Comparison of ENCODE assay signal across 22 cellular contexts in genomic region chr6:168073937-168074730, GRCh38. TPM values are rescaled to one million over a fixed set of nuclear protein-coding genes. Genes with fewer than 3 reads are reported as not detected.
DNase-seq lines count a peak whose midpoint lies in the region; ATAC-seq, FAIRE-seq and TF ChIP-seq lines count a peak whose summit lies in the region.
"Had no signal": no experiment of that assay in that cellular context is flagged by ENCODE, and none has a peak within 500 bp of the region (broad histone marks: within the 10 kb centered on the region; RNA-seq: fewer than 3 reads in every experiment).

No MANE protein-coding gene starts in this region.

- H3K79me2 ChIP-seq in GM12878 (ENCODE audit: control insufficient read depth, insufficient read depth, low read length) = no peaks in the 10 kb centered on the region

- H3K27ac ChIP-seq in A549 (no peak overlapping the region), HEK293 (ENCODE audit: extremely low read depth, low read depth, low read length) (no peak overlapping the region), GM12878 (ENCODE audit: control insufficient read depth, insufficient read depth) (no peak overlapping the region), neuronal stem cell (replicated peaks; ENCODE audit: low read length) (no peak overlapping the region)
- H3K27ac ChIP-seq: C4-2B, GM23248 had no signal

- peak overlapping the region; percentile 53 for H2BK5ac ChIP-seq in neuronal stem cell (ENCODE audit: low read length)

- WGBS in A549 (ENCODE audit: missing lambda C conversion rate) = 53% methylated on average over 9 of the region's 13 CpGs
- 48% methylated on average over 13 of the region's 13 CpGs for WGBS in GM12878 (ENCODE audit: insufficient coverage, insufficient replicate concordance, low lambda C conversion rate, missing lambda C conversion rate)
- no CpG with 5 or more reads among the region's 13 CpGs for WGBS in neuronal stem cell (ENCODE audit: extremely low coverage in 2 of 2, insufficient read length in 2 of 2, insufficient replicate concordance in 1 of 2), 2 donors

- TF ChIP-seq RAD21 in A549 (conservative IDR thresholded peaks at IDR 0.05 in 1 of 2, IDR thresholded peaks at IDR 0.05 in 1 of 2) (no peak), GM12878 (IDR thresholded peaks at IDR 0.05; ENCODE audit: insufficient read depth, low read depth, low read length) (no peak)

- no peak for TF ChIP-seq POLR2A in A549 (IDR thresholded peaks at IDR 0.05; ENCODE audit: low read length)
- no peak for TF ChIP-seq POLR2A in GM12878 (IDR thresholded peaks at IDR 0.05; ENCODE audit: low read depth, low read length)

- H3K36me3 ChIP-seq in HEK293 (ENCODE audit: control insufficient read depth in 2 of 2, insufficient read depth in 1 of 2, low read length in 2 of 2) (no peaks in the 10 kb centered on the region), GM12878 (ENCODE audit: control insufficient read depth in 2 of 2, insufficient read depth in 2 of 2, low read length in 1 of 2) (no peaks in the 10 kb centered on the region), neuronal stem cell (replicated peaks in 1 of 2; ENCODE audit: control insufficient read depth in 2 of 2, insufficient read depth in 2 of 2, low read length in 2 of 2) (peaks cover 0 to 6% of the 10 kb centered on the region in 2 donors)
- H3K36me3 ChIP-seq: BE2C had no signal

- peak overlapping the region; percentile 90 for H2BK12ac ChIP-seq in neuronal stem cell (ENCODE audit: low read length)

- peak overlapping the region; percentile 89 for H2BK15ac ChIP-seq in neuronal stem cell (ENCODE audit: low read length)

- H3K79me1 ChIP-seq in neuronal stem cell (ENCODE audit: low read depth, low read length) = peaks cover 5% of the 10 kb centered on the region

- POLR2A ChIA-PET in A549 (lab: Yijun Ruan, JAX) = no interaction called here
- POLR2A ChIA-PET in HEK293 (lab: Yijun Ruan, JAX) = no interaction called here
- POLR2A ChIA-PET in GM12878 (lab: Charles Lee) = no interaction called here
- POLR2A ChIA-PET in activated CD4-positive, alpha-beta T cell treated with anti-CD3 and anti-CD28 coated beads, Interleukin-2, amount 10 ng/mL, durations not matched to agents 7 days and 5 days (lab: Charles Lee) = no interaction called here

- FAIRE-seq in A549 (lab: Jason Lieb, UNC) (no peak), GM12878 (lab: Jason Lieb, UNC) (no peak)
- FAIRE-seq: GM12892, GM18507, H54 had no signal

- H4K91ac ChIP-seq in neuronal stem cell (ENCODE audit: low read depth, low read length, poor library complexity) = no peak overlapping the region

- no peak for TF ChIP-seq CTCF in A549 (IDR thresholded peaks at IDR 0.05)
- no peak for TF ChIP-seq CTCF in HEK293 (tag by site-specific recombination; IDR thresholded peaks at IDR 0.05)
- no peak for TF ChIP-seq CTCF in GM12878 (IDR thresholded peaks at IDR 0.05 in 2 of 3, conservative IDR thresholded peaks at IDR 0.05 in 1 of 3; ENCODE audit: control insufficient read depth in 2 of 3, extremely low read depth in 1 of 3, insufficient read depth in 1 of 3, low read depth in 3 of 3, low read length in 3 of 3)

- H2AFZ ChIP-seq in GM12878 (ENCODE audit: control insufficient read depth, low read depth, low read length) (no peak overlapping the region), neuronal stem cell (ENCODE audit: low read length) (peak overlapping the region; percentile 22)
- H2AFZ ChIP-seq: GM23248 had no signal

- H3K27me3 ChIP-seq in GM12878 (replicated peaks in 1 of 2; ENCODE audit: control insufficient read depth in 2 of 2, insufficient read depth in 2 of 2, low read length in 1 of 2) (no peaks in the 10 kb centered on the region), neuronal stem cell (ENCODE audit: control insufficient read depth in 3 of 3, insufficient read depth in 3 of 3, low read depth in 1 of 3, low read length in 3 of 3) (no peaks in the 10 kb centered on the region)
- H3K27me3 ChIP-seq: BE2C had no signal

- H3K4me3 ChIP-seq in A549 = no peak overlapping the region
- no peak overlapping the region for H3K4me3 ChIP-seq in HEK293 (ENCODE audit: low read depth, low read length)
- H3K4me3 ChIP-seq in GM12878 = no peak overlapping the region
- peak overlapping the region in 1 of 2 donors; percentile 64 for H3K4me3 ChIP-seq in neuronal stem cell (ENCODE audit: low read length in 2 of 2)
- H3K4me3 ChIP-seq: GM23248 had no signal

- no peaks in the 10 kb centered on the region for H3K27me3 Mint-ChIP-seq in activated CD4-positive, alpha-beta T cell treated with anti-CD3 and anti-CD28 coated beads, Interleukin-2, amount 10 ng/mL, durations not matched to agents 7 days and 5 days

- H2AK5ac ChIP-seq in neuronal stem cell (ENCODE audit: low read depth, low read length) = peak overlapping the region; percentile 84

- H3K4ac ChIP-seq in neuronal stem cell (ENCODE audit: low read length) = peak overlapping the region; percentile 98

- H3K27ac Mint-ChIP-seq in activated CD4-positive, alpha-beta T cell treated with anti-CD3 and anti-CD28 coated beads, Interleukin-2, amount 10 ng/mL, durations not matched to agents 7 days and 5 days = no peak overlapping the region
- H3K27ac Mint-ChIP-seq: CD4-positive, alpha-beta T cell; HFFc6 had no signal

- H3K18ac ChIP-seq in neuronal stem cell (ENCODE audit: low read length) = no peak overlapping the region

- H3K4me1 Mint-ChIP-seq in activated CD4-positive, alpha-beta T cell treated with anti-CD3 and anti-CD28 coated beads, Interleukin-2, amount 10 ng/mL, durations not matched to agents 7 days and 5 days = no peaks in the 10 kb centered on the region

- TF ChIP-seq EP300 in A549 (IDR thresholded peaks at IDR 0.05) = no peak
- TF ChIP-seq EP300 in GM12878 (IDR thresholded peaks at IDR 0.05; ENCODE audit: borderline replicate concordance in 1 of 2, control insufficient read depth in 1 of 2, low read depth in 2 of 2, low read length in 2 of 2) = no peak

- ATAC-seq in A549 (no peak), GM12878 (no peak)

- peak overlapping the region; percentile 83 for H2BK120ac ChIP-seq in neuronal stem cell (ENCODE audit: low read depth, low read length)

- no peak overlapping the region for H3K4me3 Mint-ChIP-seq in activated CD4-positive, alpha-beta T cell treated with anti-CD3 and anti-CD28 coated beads, Interleukin-2, amount 10 ng/mL, durations not matched to agents 7 days and 5 days
- H3K4me3 Mint-ChIP-seq: CD4-positive, alpha-beta T cell; HFFc6 had no signal

- peak overlapping the region; percentile 25 for H3K14ac ChIP-seq in neuronal stem cell (ENCODE audit: low read length)

- peak overlapping the region; percentile 95 for H3K23ac ChIP-seq in neuronal stem cell (ENCODE audit: low read depth, low read length, poor library complexity)

- no peaks in the 10 kb centered on the region for H4K20me1 ChIP-seq in GM12878 (ENCODE audit: control insufficient read depth, insufficient read depth)

- CTCF ChIA-PET in A549 (lab: Yijun Ruan, JAX) = no interaction called here
- CTCF ChIA-PET in HEK293 (lab: Yijun Ruan, JAX) = no interaction called here
- CTCF ChIA-PET in GM12878 (lab: Yijun Ruan, JAX) = no interaction called here
- CTCF ChIA-PET in activated CD4-positive, alpha-beta T cell treated with anti-CD3 and anti-CD28 coated beads, Interleukin-2, amount 10 ng/mL, durations not matched to agents 7 days and 5 days (lab: Charles Lee) = no interaction called here

- in situ Hi-C loops in GM12878 (cut with MboI) = no loop called here

- no peaks in the 10 kb centered on the region for H3K36me3 Mint-ChIP-seq in activated CD4-positive, alpha-beta T cell treated with anti-CD3 and anti-CD28 coated beads, Interleukin-2, amount 10 ng/mL, durations not matched to agents 7 days and 5 days (ENCODE audit: low read depth)

- H3K9me3 ChIP-seq in A549 (no peaks in the 10 kb centered on the region), HEK293 (ENCODE audit: control insufficient read depth, insufficient read depth, low read depth, low read length) (no peaks in the 10 kb centered on the region), GM12878 (replicated peaks; ENCODE audit: control insufficient read depth, insufficient read depth, low read length) (no peaks in the 10 kb centered on the region), neuronal stem cell (replicated peaks in 1 of 2; ENCODE audit: control insufficient read depth in 2 of 2, insufficient read depth in 1 of 2, low read depth in 1 of 2, low read length in 2 of 2) (peaks cover 0 to 6% of the 10 kb centered on the region in 2 donors)
- H3K9me3 ChIP-seq: BE2C had no signal

- H3K4me1 ChIP-seq in A549 (no peaks in the 10 kb centered on the region), HEK293 (ENCODE audit: control insufficient read depth, insufficient read depth, low read length) (no peaks in the 10 kb centered on the region), GM12878 (ENCODE audit: control insufficient read depth, insufficient read depth, low read length) (no peaks in the 10 kb centered on the region), neuronal stem cell (ENCODE audit: control insufficient read depth in 2 of 2, insufficient read depth in 1 of 2, low read depth in 1 of 2, low read length in 2 of 2) (peaks cover 0 to 11% of the 10 kb centered on the region in 2 donors)
- H3K4me1 ChIP-seq: BE2C had no signal

- RAD21 ChIA-PET in GM12878 (lab: Charles Lee; ENCODE audit: unreplicated experiment) = no interaction called here

- SMC1A ChIA-PET in GM12878 (lab: Charles Lee; ENCODE audit: uncharacterized antibody, unreplicated experiment) = no interaction called here

- H3K9ac ChIP-seq in GM12878 (ENCODE audit: control insufficient read depth, insufficient read depth, low read length) (no peak overlapping the region), neuronal stem cell (ENCODE audit: low read depth, low read length, poor library complexity) (peak overlapping the region; percentile 80)
- H3K9ac ChIP-seq: GM23248 had no signal

- H3K4me2 ChIP-seq in A549 = no peak overlapping the region
- no peak overlapping the region for H3K4me2 ChIP-seq in GM12878 (ENCODE audit: control insufficient read depth, insufficient read depth)
- no peak overlapping the region for H3K4me2 ChIP-seq in neuronal stem cell (ENCODE audit: insufficient read depth, low read length, poor library complexity, severe bottlenecking)

- no peak overlapping the region for H4K8ac ChIP-seq in neuronal stem cell (ENCODE audit: low read depth, low read length)

- intact Hi-C loops in GM12878 (cut with micrococcal nuclease; ENCODE audit: unreplicated experiment) = no loop called here

- DNase-seq in A549 (ENCODE audit: low read depth in 1 of 2, low spot score in 1 of 2) (no peak), GM12878 (ENCODE audit: low read depth, low spot score) (no peak), neuronal stem cell (ENCODE audit: low spot score) (no peak), NCI-H1048 (lab: John Stamatoyannopoulos, UW) (no peak)
- DNase-seq in stimulated activated CD4-positive, alpha-beta T cell treated with anti-CD3 and anti-CD28 coated beads, Interleukin-12 subunit alpha, Interleukin-12 subunit beta, amount 100 ng/mL, for 4 hours = no peak
- DNase-seq in activated CD4-positive, alpha-beta T cell treated with anti-CD3 and anti-CD28 coated beads, Interleukin-2, amount 10 ng/mL, durations not matched to agents 7 days and 5 days = no peak
- DNase-seq: ACHN; BE2C; CD4-positive, alpha-beta T cell; DMS53; DND-41; EL; GM23248; HCEC 1CT; HFFc6 had no signal

- BruUV-seq in GM12878 (replicated peaks; lab: Mats Ljungman, UMichigan) = no TSS peak

- H3K9me3 Mint-ChIP-seq in activated CD4-positive, alpha-beta T cell treated with anti-CD3 and anti-CD28 coated beads, Interleukin-2, amount 10 ng/mL, durations not matched to agents 7 days and 5 days = no peaks in the 10 kb centered on the region
- H3K9me3 Mint-ChIP-seq: CD4-positive, alpha-beta T cell had no signal

RNA-seq across cellular contexts. Expression of gene FRMD1, which starts 4.9 kb away (rescaled TPM):
- not detected in 2 replicates for polyA plus RNA-seq in A549 (2011; rRNA removed)
- polyA plus RNA-seq in A549 (2012; cell fraction: cytosol; rRNA removed) = not detected in 2 replicates
- polyA plus RNA-seq in A549 (2012; cell fraction: nucleus; rRNA removed) = 0.01 TPM in 1 of 2 replicates, not detected in the other
- not detected in 3 replicates for polyA plus RNA-seq in A549 (2017; fragmentation: RNase III; extraction: RNeasy Plus Mini Kit Qiagen cat#74134 plus additional on column Dnase treatment)
- not detected in 2 replicates for polyA minus RNA-seq in A549 (2011; rRNA and poly(A)+ RNA removed)
- total RNA-seq in GM12878 (2013; cell fraction: nucleolus; rRNA removed) = not detected in 2 replicates
- not detected in 2 replicates for total RNA-seq in GM12878 (2014; rRNA removed)
- not detected in 2 replicates for total RNA-seq in GM12878 (2014; rRNA removed; fragmentation: Illumina TruSeq; extraction: Trizol)
- total RNA-seq in GM12878 (2021) = not detected in 2 replicates
- polyA plus RNA-seq in GM12878 (2011; ENCODE audit: low read depth) = not detected
- not detected in 2 replicates for polyA plus RNA-seq in GM12878 (2011; rRNA removed)
- not detected in 2 replicates for polyA plus RNA-seq in GM12878 (2011; cell fraction: cytosol; rRNA removed)
- polyA plus RNA-seq in GM12878 (2011; cell fraction: nucleus; rRNA removed) = 0.01 TPM in 1 of 2 replicates, not detected in the other
- polyA plus RNA-seq in GM12878 (2012) = 0.04 TPM in 1 of 2 replicates, not detected in the other
- not detected in 2 replicates for polyA plus RNA-seq in GM12878 (2014; fragmentation: Illumina TruSeq; extraction: Trizol)
- polyA plus RNA-seq in GM12878 (2014; fragmentation: Nextera tagmentation; extraction: Ambion mirVana) = not detected
- polyA plus RNA-seq in GM12878 (2014; rRNA removed) = 0.01 TPM in 1 of 2 replicates, not detected in the other
- polyA plus RNA-seq in GM12878 (2016; fragmentation: Nextera tagmentation; extraction: Ambion mirVana) = not detected
- polyA minus RNA-seq in GM12878 (2011; rRNA and poly(A)+ RNA removed) = not detected in 2 replicates
- not detected in 2 replicates for polyA minus RNA-seq in GM12878 (2011; cell fraction: cytosol; rRNA and poly(A)+ RNA removed)
- not detected in 2 replicates for polyA minus RNA-seq in GM12878 (2011; cell fraction: nucleus; rRNA and poly(A)+ RNA removed)
- 0.20 TPM for polyA plus RNA-seq in neuronal stem cell (2013, experiment 1 of 2)
- polyA plus RNA-seq in neuronal stem cell (2013, experiment 2 of 2) = 0.18 TPM
- not detected for total RNA-seq in activated CD4-positive, alpha-beta T cell treated with anti-CD3 and anti-CD28 coated beads, Interleukin-2, amount 10 ng/mL, durations not matched to agents 7 days and 5 days
- total RNA-seq: A172; CD4-positive, alpha-beta T cell; G401; GM23248; HFFc6 had no signal
- polyA plus RNA-seq: GM23248 had no signal
